Comparison of ENCODE assay signal across 1 cellular context in genomic region chr10:14958872-14959220, GRCh38.
TF ChIP-seq lines count a peak whose summit lies in the region.

No MANE protein-coding gene starts in this region.

TF ChIP-seq in liver, 16 proteins besides CTCF, POLR2A, EP300 and RAD21 (continued from another document):
- no peak for TF ChIP-seq MAX (IDR thresholded peaks at IDR 0.05)
